ENCODE assay signal across 8 cellular contexts in genomic region chr6:158706369-158706982, GRCh38. TPM values are rescaled to one million over a fixed set of nuclear protein-coding genes. Genes with fewer than 3 reads are reported as not detected.
DNase-seq lines count a peak whose midpoint lies in the region; ATAC-seq and TF ChIP-seq lines count a peak whose summit lies in the region.

No MANE protein-coding gene starts in this region.

- no peak overlapping the region for H3K4me3 Mint-ChIP-seq in activated naive CD8-positive, alpha-beta T cell treated with anti-CD3 and anti-CD28 coated beads, Interleukin-2, amount 50 U/mL, for 24 hours

- no peak for TF ChIP-seq POLR2A in gastroesophageal sphincter (IDR thresholded peaks at IDR 0.05)

- H3K9me3 Mint-ChIP-seq in activated naive CD8-positive, alpha-beta T cell treated with anti-CD3 and anti-CD28 coated beads, Interleukin-2, amount 50 U/mL, for 24 hours: no peaks in the 10 kb centered on the region

- DNase-seq in activated T-cell treated with anti-CD3 and anti-CD28 coated beads, Interleukin-2, amount 50 U/mL, for 1 hour: peak; percentile 11
- DNase-seq in activated T-cell treated with anti-CD3 and anti-CD28 coated beads for 4 hours (no peak), SJSA1 (ENCODE audit: low read depth in 1 of 2, low spot score in 2 of 2) (peak; percentile 61 to 67), retinal pigment epithelial cell (ENCODE audit: low read depth) (peak; percentile 83)
- DNase-seq in activated naive CD8-positive, alpha-beta T cell treated with anti-CD3 and anti-CD28 coated beads, Interleukin-2, amount 50 U/mL, for 24 hours: no peak

- H3K4me1 Mint-ChIP-seq in activated naive CD8-positive, alpha-beta T cell treated with anti-CD3 and anti-CD28 coated beads, Interleukin-2, amount 50 U/mL, for 24 hours: peaks cover 16% of the 10 kb centered on the region

- H3K36me3 ChIP-seq in SJSA1: peaks cover 15% of the 10 kb centered on the region
- no peaks in the 10 kb centered on the region for H3K36me3 ChIP-seq in gastroesophageal sphincter

- peak overlapping the region; percentile 63 for H3K27ac ChIP-seq in SJSA1
- peak overlapping the region; percentile 78 to 88 (median 84) for H3K27ac ChIP-seq in gastroesophageal sphincter

- peaks cover 39% of the 10 kb centered on the region for H3K36me3 Mint-ChIP-seq in activated naive CD8-positive, alpha-beta T cell treated with anti-CD3 and anti-CD28 coated beads, Interleukin-2, amount 50 U/mL, for 24 hours (ENCODE audit: low read depth)

- TF ChIP-seq EP300 in gastroesophageal sphincter (IDR thresholded peaks at IDR 0.05): no peak

- H3K4me3 ChIP-seq in SJSA1: no peak overlapping the region
- no peak overlapping the region for H3K4me3 ChIP-seq in gastroesophageal sphincter
- H3K4me3 ChIP-seq in retinal pigment epithelial cell (ENCODE audit: low read length): no peak overlapping the region

- H3K4me1 ChIP-seq in SJSA1 (replicated peaks) (peaks cover 28% of the 10 kb centered on the region), gastroesophageal sphincter (peaks cover 10 to 54% (median 29%) of the 10 kb centered on the region in 3 donors)

- ATAC-seq in gastroesophageal sphincter (peak; percentile 64), HG03520 (IDR thresholded peaks at IDR 0.05; ENCODE audit: unreplicated experiment) (no peak), GM19351 (IDR thresholded peaks at IDR 0.05; ENCODE audit: unreplicated experiment) (no peak)
- no peak for ATAC-seq in activated naive CD8-positive, alpha-beta T cell treated with anti-CD3 and anti-CD28 coated beads, Interleukin-2, amount 50 U/mL, for 24 hours

- no peak overlapping the region for H3K27ac Mint-ChIP-seq in activated naive CD8-positive, alpha-beta T cell treated with anti-CD3 and anti-CD28 coated beads, Interleukin-2, amount 50 U/mL, for 24 hours

- peak; percentile 35 to 76 (median 64) for TF ChIP-seq CTCF in gastroesophageal sphincter (IDR thresholded peaks at IDR 0.05)
- peak; percentile 77 for TF ChIP-seq CTCF in retinal pigment epithelial cell (conservative IDR thresholded peaks at IDR 0.05; ENCODE audit: low read depth, low read length)

- H3K9me3 ChIP-seq in SJSA1 (replicated peaks) (no peaks in the 10 kb centered on the region), gastroesophageal sphincter (no peaks in the 10 kb centered on the region)

- 13 to 40% methylated on average over 4 to 5 of the region's 6 CpGs for WGBS in gastroesophageal sphincter (ENCODE audit: low coverage in 1 of 2), 2 donors

- H3K27me3 ChIP-seq in SJSA1 (replicated peaks) (no peaks in the 10 kb centered on the region), gastroesophageal sphincter (no peaks in the 10 kb centered on the region)

- no peaks in the 10 kb centered on the region for H3K27me3 Mint-ChIP-seq in activated naive CD8-positive, alpha-beta T cell treated with anti-CD3 and anti-CD28 coated beads, Interleukin-2, amount 50 U/mL, for 24 hours

RNA-seq across cellular contexts. Expression of gene SYTL3, which starts 56.6 kb away (rescaled TPM):
- total RNA-seq in SJSA1 (2014; rRNA removed; shearing (Covaris generic)): 14.7 and 17.5 TPM in 2 replicates
- total RNA-seq in gastroesophageal sphincter: 1 to 10 TPM; 1.9 to 5.9 (median 4.5) TPM

Comparison
In these comparisons a context has a peak if more than half of its experiments do, and no peak if none do; other contexts are left out.
1. DNase-seq: peak in activated T-cell treated with anti-CD3 and anti-CD28 coated beads, Interleukin-2, amount 50 U/mL, for 1 hour (single experiment), SJSA1 (2 of 2) and retinal pigment epithelial cell (single experiment); none in activated T-cell treated with anti-CD3 and anti-CD28 coated beads for 4 hours (single experiment) and activated naive CD8-positive, alpha-beta T cell treated with anti-CD3 and anti-CD28 coated beads, Interleukin-2, amount 50 U/mL, for 24 hours (single experiment).